20 cellular contexts compared by ENCODE assay signal in genomic region chr19:38583985-38584305, GRCh38.
"Had no signal": no experiment of that assay in that cellular context is flagged by ENCODE, and none has a peak within 500 bp of the region (broad histone marks: within the 10 kb centered on the region; RNA-seq: fewer than 3 reads in every experiment).

No MANE protein-coding gene starts in this region.

- H3K27ac Mint-ChIP-seq: activated naive CD4-positive, alpha-beta T cell treated with anti-CD3 and anti-CD28 coated beads for 36 hours had no signal

- H3K4me3 ChIP-seq: adrenal gland, coronary artery, gastrocnemius medialis, prostate gland, right lobe of liver, spleen, suprapubic skin, upper lobe of left lung had no signal

- H3K9me3 ChIP-seq: adrenal gland, gastrocnemius medialis, prostate gland, right lobe of liver, spleen, suprapubic skin, upper lobe of left lung had no signal

- H3K27me3 ChIP-seq: adrenal gland, gastrocnemius medialis, right lobe of liver, spleen, suprapubic skin, upper lobe of left lung had no signal

- H3K27me3 Mint-ChIP-seq: natural killer cell treated with Interleukin-12 subunit alpha and Interleukin-12 subunit beta and Interleukin-15 and Interleukin-18, amount 100 ng/mL, for 72 hours had no signal

- ATAC-seq: gastrocnemius medialis; left lobe of liver; stimulated activated naive CD8-positive, alpha-beta T cell treated with anti-CD3 and anti-CD28 coated beads, Interleukin-15, Interleukin-2, amounts not matched to agents 100 U/mL and 50 U/mL, for 24 hours had no signal

- DNase-seq: activated CD4-positive, alpha-beta T cell treated with anti-CD3 and anti-CD28 coated beads, Interleukin-2, amount 50 U/mL, for 1 hour; activated naive CD4-positive, alpha-beta T cell treated with anti-CD3 and anti-CD28 coated beads for 36 hours; adrenal gland; effector CD8-positive, alpha-beta T cell; gastrocnemius medialis; islet precursor cell; mammary epithelial cell; occipital lobe; right lobe of liver; spleen; stimulated activated CD4-positive, alpha-beta T cell treated with anti-CD3 and anti-CD28 coated beads, Interleukin-1b, Interleukin-23, amount 100 ng/mL, for 48 hours; stimulated activated naive CD8-positive, alpha-beta T cell treated with anti-CD3 and anti-CD28 coated beads, Interleukin-15, Interleukin-2, amounts not matched to agents 100 U/mL and 50 U/mL, for 24 hours; WERI-Rb-1 had no signal

- H3K4me3 Mint-ChIP-seq: activated naive CD4-positive, alpha-beta T cell treated with anti-CD3 and anti-CD28 coated beads for 36 hours; activated T-helper 1 cell treated with anti-CD3 and anti-CD28 coated beads, Interleukin-12 subunit alpha, Interleukin-12 subunit beta, Interleukin-2, Interleukin-4 antibody, amounts not matched to agents 30 ng/mL and 10 ng/mL and 1 ng/mL, durations not matched to agents 14 hours and 24 hours and 36 hours; natural killer cell treated with Interleukin-12 subunit alpha and Interleukin-12 subunit beta and Interleukin-15 and Interleukin-18, amount 100 ng/mL, for 72 hours had no signal

- H3K36me3 ChIP-seq: adrenal gland, prostate gland, right lobe of liver, upper lobe of left lung, WERI-Rb-1 had no signal

- H3K27ac ChIP-seq: adrenal gland, coronary artery, gastrocnemius medialis, prostate gland, right lobe of liver, suprapubic skin, upper lobe of left lung, WERI-Rb-1 had no signal

- H3K4me1 ChIP-seq: adrenal gland, gastrocnemius medialis, prostate gland, right lobe of liver had no signal

- H3K9me3 Mint-ChIP-seq: activated naive CD4-positive, alpha-beta T cell treated with anti-CD3 and anti-CD28 coated beads for 36 hours; activated T-helper 1 cell treated with anti-CD3 and anti-CD28 coated beads, Interleukin-12 subunit alpha, Interleukin-12 subunit beta, Interleukin-2, Interleukin-4 antibody, amounts not matched to agents 30 ng/mL and 10 ng/mL and 1 ng/mL, durations not matched to agents 14 hours and 24 hours and 36 hours; natural killer cell treated with Interleukin-12 subunit alpha and Interleukin-12 subunit beta and Interleukin-15 and Interleukin-18, amount 100 ng/mL, for 72 hours had no signal
